Comparison of ENCODE assay signal across 29 cellular contexts in genomic region chr5:139090566-139090965, GRCh38.
"Had no signal": no experiment of that assay in that cellular context is flagged by ENCODE, and none has a peak within 500 bp of the region (broad histone marks: within the 10 kb centered on the region; RNA-seq: fewer than 3 reads in every experiment).

No MANE protein-coding gene starts in this region.

- DNase-seq: activated B cell treated with CpG ODN at 0.5 μM for 24 hours; activated CD4-positive, alpha-beta T cell treated with anti-CD3 and anti-CD28 coated beads for 48 hours; activated CD4-positive, alpha-beta T cell treated with anti-CD3 and anti-CD28 coated beads, Interleukin-2, amount 50 U/mL, for 1 hour; activated CD4-positive, alpha-beta T cell treated with anti-CD3 and anti-CD28 coated beads, Interleukin-2, amount 50 U/mL, for 48 hours; activated CD8-positive, alpha-beta memory T cell treated with anti-CD3 and anti-CD28 coated beads for 24 hours; activated CD8-positive, alpha-beta T cell treated with anti-CD3 and anti-CD28 coated beads for 36 hours; activated effector memory CD4-positive, alpha-beta T cell treated with Interleukin-2 at 50 U/mL for 16 hours; activated gamma-delta T cell treated with Interleukin-2 at 50 U/mL for 16 hours; activated naive CD4-positive, alpha-beta T cell treated with anti-CD3 and anti-CD28 coated beads, Interleukin-2, amount 50 U/mL, for 16 hours; activated naive CD4-positive, alpha-beta T cell treated with Interleukin-2 at 50 U/mL for 16 hours; activated T-cell treated with anti-CD3 and anti-CD28 coated beads, Interleukin-2, amount 50 U/mL, for 4 hours; amniotic stem cell; anterior cingulate cortex; brain microvascular endothelial cell; dorsolateral prefrontal cortex; effector memory CD4-positive, alpha-beta T cell; endodermal cell; foreskin fibroblast; T-helper 17 cell; T1000; WERI-Rb-1 had no signal

- H3K36me3 ChIP-seq: brain microvascular endothelial cell, WERI-Rb-1 had no signal

- H3K27ac Mint-ChIP-seq: activated B cell treated with CpG ODN at 0.5 μM for 24 hours; activated CD8-positive, alpha-beta T cell treated with anti-CD3 and anti-CD28 coated beads for 36 hours; activated naive CD8-positive, alpha-beta T cell; activated T-helper 17 cell treated with anti-CD3 and anti-CD28 coated beads, Interleukin-2, amount 50 U/mL, for 72 hours; dendritic cell treated with granulocyte-macrophage colony-stimulating factor and Interleukin-4, amounts not matched to agents 40 ng/mL and 50 ng/mL, for 4 days; endodermal cell; T-helper 17 cell; T-helper 2 cell treated with Interferon-gamma antibody and Interleukin-4, amounts not matched to agents 5 μg/mL and 100 μg/mL, for 36 hours had no signal

- ATAC-seq: activated CD4-positive, CD25-positive, alpha-beta regulatory T cell treated with anti-CD3 and anti-CD28 coated beads, Interleukin-2, amount 50 U/mL, for 24 hours; activated CD8-positive, alpha-beta T cell treated with anti-CD3 and anti-CD28 coated beads for 36 hours; activated T-cell treated with anti-CD3 and anti-CD28 coated beads, Interleukin-2, amount 50 U/mL, for 4 hours; activated T-helper 17 cell treated with anti-CD3 and anti-CD28 coated beads, Interleukin-2, amount 50 U/mL, for 72 hours; esophagus mucosa; T-helper 17 cell had no signal

- H3K4me3 Mint-ChIP-seq: activated B cell treated with CpG ODN at 0.5 μM for 24 hours; activated CD8-positive, alpha-beta T cell treated with anti-CD3 and anti-CD28 coated beads for 36 hours; activated naive CD8-positive, alpha-beta T cell; activated T-cell treated with anti-CD3 and anti-CD28 coated beads, Interleukin-2, amount 50 U/mL, for 4 hours; activated T-helper 17 cell treated with anti-CD3 and anti-CD28 coated beads, Interleukin-2, amount 50 U/mL, for 72 hours; central memory CD8-positive, alpha-beta T cell; dendritic cell treated with granulocyte-macrophage colony-stimulating factor and Interleukin-4, amounts not matched to agents 40 ng/mL and 50 ng/mL, for 4 days; endodermal cell; T-helper 17 cell; T-helper 2 cell treated with Interferon-gamma antibody and Interleukin-4, amounts not matched to agents 5 μg/mL and 100 μg/mL, for 36 hours had no signal

- H3K27me3 ChIP-seq: brain microvascular endothelial cell, dorsolateral prefrontal cortex had no signal

- H3K27ac ChIP-seq: brain microvascular endothelial cell, coronary artery, WERI-Rb-1 had no signal

- H3K9me3 Mint-ChIP-seq: activated B cell treated with CpG ODN at 0.5 μM for 24 hours; dendritic cell treated with granulocyte-macrophage colony-stimulating factor and Interleukin-4, amounts not matched to agents 40 ng/mL and 50 ng/mL, for 4 days; endodermal cell; T-helper 2 cell treated with Interferon-gamma antibody and Interleukin-4, amounts not matched to agents 5 μg/mL and 100 μg/mL, for 36 hours had no signal

- H3K27me3 Mint-ChIP-seq: activated B cell treated with CpG ODN at 0.5 μM for 24 hours; activated CD8-positive, alpha-beta T cell treated with anti-CD3 and anti-CD28 coated beads for 36 hours; activated naive CD8-positive, alpha-beta T cell; activated T-helper 17 cell treated with anti-CD3 and anti-CD28 coated beads, Interleukin-2, amount 50 U/mL, for 72 hours; central memory CD8-positive, alpha-beta T cell; dendritic cell treated with granulocyte-macrophage colony-stimulating factor and Interleukin-4, amounts not matched to agents 40 ng/mL and 50 ng/mL, for 4 days; T-helper 17 cell had no signal

- H3K4me3 ChIP-seq: coronary artery, dorsolateral prefrontal cortex had no signal
